8 cellular contexts compared by ENCODE assay signal in genomic region chr1:51535006-51535592, GRCh38. TPM values are rescaled to one million over a fixed set of nuclear protein-coding genes. Genes with fewer than 3 reads are reported as not detected.
DNase-seq lines count a peak whose midpoint lies in the region; ATAC-seq and TF ChIP-seq lines count a peak whose summit lies in the region.

No MANE protein-coding gene starts in this region.

- CTCF ChIA-PET in A673 (lab: Charles Lee), result interaction anchor here (0.7 to 1.2 kb wide), 2 partner anchors 188 to 193 kb away, joined by 4 read pairs; no protein-coding TSS in a partner anchor
- CTCF ChIA-PET in activated CD4-positive, alpha-beta T cell treated with anti-CD3 and anti-CD28 coated beads for 36 hours (lab: Charles Lee), result interaction anchor here (0.7 to 1.3 kb wide), 7 partner anchors 10 to 386 kb away, joined by 3 to 7 read pairs (median 3); no protein-coding TSS in a partner anchor

- H3K9me3 ChIP-seq in A673 (ENCODE audit: low read depth, low read length, poor library complexity, severe bottlenecking), result no peaks in the 10 kb centered on the region

- peak; percentile 80 for DNase-seq in A673 (ENCODE audit: low spot score)
- peak; percentile 73 for DNase-seq in GM03348 (ENCODE audit: low spot score)
- DNase-seq in NB4 (ENCODE audit: low read depth), result peak; percentile 68
- DNase-seq in activated CD4-positive, alpha-beta T cell treated with anti-CD3 and anti-CD28 coated beads for 36 hours, result peak; percentile 53
- DNase-seq in epithelial cell of proximal tubule (ENCODE audit: low read depth), result no peak
- peak; percentile 77 for DNase-seq in myocyte (ENCODE audit: low read depth)

- peak overlapping the region; percentile 32 for H3K27ac Mint-ChIP-seq in activated CD4-positive, alpha-beta T cell treated with anti-CD3 and anti-CD28 coated beads for 36 hours

- H3K4me3 ChIP-seq in A673 (ENCODE audit: low read depth, low read length, poor library complexity, severe bottlenecking) (no peak overlapping the region), NB4 (ENCODE audit: low read depth, low read length) (no peak overlapping the region), epithelial cell of proximal tubule (ENCODE audit: low read depth, low read length) (no peak overlapping the region)

- no peaks in the 10 kb centered on the region for H3K36me3 ChIP-seq in A673 (ENCODE audit: insufficient read depth, low read length, poor library complexity, severe bottlenecking)

- POLR2A ChIA-PET in A673 (lab: Charles Lee; ENCODE audit: low non-redundant PET), result no interaction called here
- POLR2A ChIA-PET in activated CD4-positive, alpha-beta T cell treated with anti-CD3 and anti-CD28 coated beads for 36 hours (lab: Charles Lee), result no interaction called here

- no peaks in the 10 kb centered on the region for H3K27me3 Mint-ChIP-seq in activated CD4-positive, alpha-beta T cell treated with anti-CD3 and anti-CD28 coated beads for 36 hours

- H3K4me1 ChIP-seq in A673 (ENCODE audit: insufficient read depth, low read length, poor library complexity, severe bottlenecking), result no peaks in the 10 kb centered on the region

- H3K36me3 Mint-ChIP-seq in activated CD4-positive, alpha-beta T cell treated with anti-CD3 and anti-CD28 coated beads for 36 hours (ENCODE audit: low read depth), result no peaks in the 10 kb centered on the region

- H3K27me3 ChIP-seq in A673 (replicated peaks; ENCODE audit: insufficient read depth, low read depth, low read length, poor library complexity), result no peaks in the 10 kb centered on the region

- ATAC-seq in activated CD4-positive, alpha-beta T cell treated with anti-CD3 and anti-CD28 coated beads for 36 hours, result peak; percentile 19
- ATAC-seq in GM19455 (IDR thresholded peaks at IDR 0.05; ENCODE audit: unreplicated experiment) (no peak), HG03159 (IDR thresholded peaks at IDR 0.05; ENCODE audit: unreplicated experiment) (no peak)

- H3K4me1 Mint-ChIP-seq in activated CD4-positive, alpha-beta T cell treated with anti-CD3 and anti-CD28 coated beads for 36 hours, result peaks cover 9% of the 10 kb centered on the region

- TF ChIP-seq CTCF in A673 (conservative IDR thresholded peaks at IDR 0.05; ENCODE audit: low read depth, low read length), result peak; percentile 84
- peak; percentile 79 for TF ChIP-seq CTCF in NB4 (IDR thresholded peaks at IDR 0.05; ENCODE audit: low read depth, low read length)
- TF ChIP-seq CTCF in epithelial cell of proximal tubule (conservative IDR thresholded peaks at IDR 0.05; ENCODE audit: low read depth, low read length), result peak; percentile 87

- BruUV-seq in A673 (replicated peaks; lab: Mats Ljungman, UMichigan), result no TSS peak

- intact Hi-C loops in A673 (cut with micrococcal nuclease; ENCODE audit: unreplicated experiment), result loop anchor here (2.0 kb wide), 1 partner anchor 192 kb away; no protein-coding TSS in a partner anchor
- intact Hi-C loops in activated CD4-positive, alpha-beta T cell treated with anti-CD3 and anti-CD28 coated beads for 36 hours (cut with DNase I, micrococcal nuclease), result no loop called here

- no peaks in the 10 kb centered on the region for H3K9me3 Mint-ChIP-seq in activated CD4-positive, alpha-beta T cell treated with anti-CD3 and anti-CD28 coated beads for 36 hours (ENCODE audit: low read depth)

- no peak overlapping the region for H3K27ac ChIP-seq in A673 (ENCODE audit: low read depth, low read length, poor library complexity, severe bottlenecking)

- no peak for TF ChIP-seq POLR2A in NB4 (IDR thresholded peaks at IDR 0.05; ENCODE audit: extremely low read depth, insufficient read length)

- H3K4me3 Mint-ChIP-seq in activated CD4-positive, alpha-beta T cell treated with anti-CD3 and anti-CD28 coated beads for 36 hours, result no peak overlapping the region

RNA-seq across cellular contexts. Expression of gene EPS15, which starts 16.0 kb away (rescaled TPM):
- 50.6 and 55.6 TPM in 2 replicates for total RNA-seq in A673 (2021)
- 10 to 100 TPM; 59.6 to 61.6 TPM for total RNA-seq in activated CD4-positive, alpha-beta T cell treated with anti-CD3 and anti-CD28 coated beads for 36 hours
- 19.8 and 20.6 TPM in 2 replicates for total RNA-seq in epithelial cell of proximal tubule
- 21.0 and 35.9 TPM in 2 replicates for total RNA-seq in myocyte
- polyA plus RNA-seq in myocyte (2012), result 21.2 TPM
